In the genomic region with DNA sequence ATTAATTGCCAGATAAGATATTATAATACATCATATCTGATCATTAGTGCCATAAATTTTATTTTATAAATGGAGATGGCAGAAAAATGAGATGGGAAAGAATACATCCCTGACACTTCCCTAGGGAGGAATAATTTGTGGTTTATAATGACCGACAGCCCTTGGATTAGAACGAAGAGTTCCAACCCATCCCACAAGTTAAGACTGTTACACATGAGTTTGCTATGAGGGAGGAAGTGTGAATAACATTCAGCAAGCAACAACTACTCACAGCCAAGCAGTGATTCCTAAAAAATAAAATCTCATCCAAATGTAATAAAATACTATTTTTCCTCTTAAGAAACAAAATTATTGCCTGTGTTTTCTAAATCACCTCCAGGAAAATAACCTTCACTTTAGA, we compare ENCODE assay signal across 1 cellular context.
TF ChIP-seq lines count a peak whose summit lies in the region.

No MANE protein-coding gene starts in this region.

TF ChIP-seq in IMR-90, 13 proteins besides CTCF, POLR2A, EP300 and RAD21 (continued from another document):
- TF ChIP-seq NFE2L2 (IDR thresholded peaks at IDR 0.05; ENCODE audit: low read depth, low read length) (no peak), SMC3 (IDR thresholded peaks at IDR 0.05; ENCODE audit: low read depth, low read length) (no peak), FOS (IDR thresholded peaks at IDR 0.05; ENCODE audit: low read depth, low read length) (no peak), MAZ (IDR thresholded peaks at IDR 0.05; ENCODE audit: borderline replicate concordance, low read depth, low read length) (no peak), CHD1 (IDR thresholded peaks at IDR 0.05; ENCODE audit: low read depth, low read length) (no peak)
- TF ChIP-seq, protein P1, sequence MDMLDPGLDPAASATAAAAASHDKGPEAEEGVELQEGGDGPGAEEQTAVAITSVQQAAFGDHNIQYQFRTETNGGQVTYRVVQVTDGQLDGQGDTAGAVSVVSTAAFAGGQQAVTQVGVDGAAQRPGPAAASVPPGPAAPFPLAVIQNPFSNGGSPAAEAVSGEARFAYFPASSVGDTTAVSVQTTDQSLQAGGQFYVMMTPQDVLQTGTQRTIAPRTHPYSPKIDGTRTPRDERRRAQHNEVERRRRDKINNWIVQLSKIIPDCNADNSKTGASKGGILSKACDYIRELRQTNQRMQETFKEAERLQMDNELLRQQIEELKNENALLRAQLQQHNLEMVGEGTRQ (IDR thresholded peaks at IDR 0.05; ENCODE audit: low read depth, low read length) = no peak
- TF ChIP-seq, protein P2, sequence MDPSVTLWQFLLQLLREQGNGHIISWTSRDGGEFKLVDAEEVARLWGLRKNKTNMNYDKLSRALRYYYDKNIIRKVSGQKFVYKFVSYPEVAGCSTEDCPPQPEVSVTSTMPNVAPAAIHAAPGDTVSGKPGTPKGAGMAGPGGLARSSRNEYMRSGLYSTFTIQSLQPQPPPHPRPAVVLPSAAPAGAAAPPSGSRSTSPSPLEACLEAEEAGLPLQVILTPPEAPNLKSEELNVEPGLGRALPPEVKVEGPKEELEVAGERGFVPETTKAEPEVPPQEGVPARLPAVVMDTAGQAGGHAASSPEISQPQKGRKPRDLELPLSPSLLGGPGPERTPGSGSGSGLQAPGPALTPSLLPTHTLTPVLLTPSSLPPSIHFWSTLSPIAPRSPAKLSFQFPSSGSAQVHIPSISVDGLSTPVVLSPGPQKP (IDR thresholded peaks at IDR 0.05; ENCODE audit: borderline replicate concordance, low read depth, low read length) = no peak
